Comparison of ENCODE assay signal across 1 cellular context in the genomic region with DNA sequence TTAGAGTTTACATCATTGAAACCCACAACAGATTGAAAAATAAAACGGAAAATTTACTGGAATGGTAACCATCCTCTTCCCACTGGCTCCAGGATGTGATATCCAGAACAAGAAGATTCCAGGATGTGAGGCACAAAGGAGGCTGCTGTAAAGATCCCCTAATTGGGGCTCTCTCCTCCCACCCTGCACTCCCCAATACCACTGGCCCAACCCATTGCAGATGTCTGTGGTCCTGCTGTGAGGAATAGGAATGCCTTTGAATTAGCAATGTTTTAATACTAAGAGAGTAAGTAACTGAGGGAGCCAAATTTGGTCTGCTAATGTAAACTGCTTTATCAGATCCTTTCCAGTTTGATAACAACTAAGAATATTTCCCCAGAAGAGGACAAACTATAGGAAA.
TF ChIP-seq lines count a peak whose summit lies in the region.

No MANE protein-coding gene starts in this region.

TF ChIP-seq in IMR-90, 13 proteins besides CTCF, POLR2A, EP300 and RAD21:
- TF ChIP-seq, protein P1, sequence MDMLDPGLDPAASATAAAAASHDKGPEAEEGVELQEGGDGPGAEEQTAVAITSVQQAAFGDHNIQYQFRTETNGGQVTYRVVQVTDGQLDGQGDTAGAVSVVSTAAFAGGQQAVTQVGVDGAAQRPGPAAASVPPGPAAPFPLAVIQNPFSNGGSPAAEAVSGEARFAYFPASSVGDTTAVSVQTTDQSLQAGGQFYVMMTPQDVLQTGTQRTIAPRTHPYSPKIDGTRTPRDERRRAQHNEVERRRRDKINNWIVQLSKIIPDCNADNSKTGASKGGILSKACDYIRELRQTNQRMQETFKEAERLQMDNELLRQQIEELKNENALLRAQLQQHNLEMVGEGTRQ (IDR thresholded peaks at IDR 0.05; ENCODE audit: low read depth, low read length): no peak
- TF ChIP-seq NFE2L2 (IDR thresholded peaks at IDR 0.05; ENCODE audit: low read depth, low read length) (no peak), SMC3 (IDR thresholded peaks at IDR 0.05; ENCODE audit: low read depth, low read length) (no peak), MAFK (IDR thresholded peaks at IDR 0.05; ENCODE audit: low read depth, low read length) (no peak), FOS (IDR thresholded peaks at IDR 0.05; ENCODE audit: low read depth, low read length) (no peak), RFX5 (IDR thresholded peaks at IDR 0.05; ENCODE audit: low read depth, low read length) (no peak)
